ENCODE assay signal across 8 cellular contexts in genomic region chr9:133993635-133994253, GRCh38. TPM values are rescaled to one million over a fixed set of nuclear protein-coding genes. Genes with fewer than 3 reads are reported as not detected.
DNase-seq lines count a peak whose midpoint lies in the region; ATAC-seq and TF ChIP-seq lines count a peak whose summit lies in the region.

No MANE protein-coding gene starts in this region.

- H2BK15ac ChIP-seq in IMR-90 (ENCODE audit: low read depth, low read length) = no peak overlapping the region

- BruUV-seq in IMR-90 (replicated peaks; lab: Mats Ljungman, UMichigan) = no TSS peak

- H2AK5ac ChIP-seq in IMR-90 (ENCODE audit: low read depth, low read length) = peak overlapping the region; percentile 24; the same call in 1 of the 2 replicates

- H3K27me3 ChIP-seq in IMR-90 (ENCODE audit: control insufficient read depth, insufficient read depth, low read length) (peaks cover 4% of the 10 kb centered on the region; the same call in 1 of the 2 replicates), breast epithelium (no peaks in the 10 kb centered on the region), mucosa of stomach (ENCODE audit: control insufficient read depth, insufficient read depth, low read length) (peaks cover 4% of the 10 kb centered on the region)

- H3K14ac ChIP-seq in IMR-90 (replicated peaks; ENCODE audit: low read depth, low read length) = no peak overlapping the region

- H3K79me1 ChIP-seq in IMR-90 (ENCODE audit: low read depth in 1 of 2, low read length in 2 of 2) = peaks cover 0 to 34% of the 10 kb centered on the region in 2 experiments; a peak in 2 of 4 replicates

- H3K36me3 ChIP-seq in IMR-90 (ENCODE audit: control insufficient read depth, insufficient read depth, low read length) = no peaks in the 10 kb centered on the region
- H3K36me3 ChIP-seq in breast epithelium = no peaks in the 10 kb centered on the region
- no peaks in the 10 kb centered on the region for H3K36me3 ChIP-seq in mucosa of stomach (ENCODE audit: control insufficient read depth, insufficient read depth, low read length)

- H3K4me3 ChIP-seq in IMR-90 (ENCODE audit: insufficient read depth, low read depth, low read length) = peak overlapping the region; percentile 73; the same call in 1 of the 2 replicates
- H3K4me3 ChIP-seq in breast epithelium = peak overlapping the region; percentile 74 to 87 (median 76)
- no peak overlapping the region for H3K4me3 ChIP-seq in mucosa of stomach (ENCODE audit: low read length)

- H2BK20ac ChIP-seq in IMR-90 (ENCODE audit: low read depth, low read length) = no peak overlapping the region

- H4K8ac ChIP-seq in IMR-90 (ENCODE audit: low read depth in 2 of 2, low read length in 2 of 2) = no peak overlapping the region; a peak in 1 of 4 replicates

- peaks cover 30% of the 10 kb centered on the region for H4K20me1 ChIP-seq in IMR-90 (ENCODE audit: insufficient read depth, low read length)

- TF ChIP-seq CTCF in 22Rv1 (IDR thresholded peaks at IDR 0.05) (no peak), IMR-90 (conservative IDR thresholded peaks at IDR 0.05; ENCODE audit: low read depth, low read length) (no peak), breast epithelium (IDR thresholded peaks at IDR 0.05) (no peak)

- DNase-seq in IMR-90 (no peak), breast epithelium (ENCODE audit: low spot score in 2 of 2) (no peak), H4 (ENCODE audit: low spot score) (no peak), putamen (ENCODE audit: low spot score) (no peak)
- no peak for DNase-seq in effector CD8-positive, alpha-beta T cell (lab: John Stamatoyannopoulos, UW)

- intact Hi-C loops in IMR-90 (cut with micrococcal nuclease) = loop anchor here (1.0 to 5.0 kb wide), 3 partner anchors 200 to 586 kb away; no protein-coding TSS in a partner anchor
- intact Hi-C loops in breast epithelium (cut with DNase I; ENCODE audit: low total_unique reads) = no loop called here

- peaks cover 11% of the 10 kb centered on the region; the same call in 1 of the 2 replicates for H3K4me1 ChIP-seq in IMR-90 (ENCODE audit: control insufficient read depth, insufficient read depth, low read length)
- H3K4me1 ChIP-seq in breast epithelium = peaks cover 0 to 8% of the 10 kb centered on the region in 2 donors
- peaks cover 35% of the 10 kb centered on the region for H3K4me1 ChIP-seq in mucosa of stomach (ENCODE audit: control insufficient read depth, insufficient read depth, low read length)

- H2AFZ ChIP-seq in IMR-90 (replicated peaks; ENCODE audit: low read length, poor library complexity) = peak overlapping the region; percentile 96

- no peaks in the 10 kb centered on the region for H3K9me3 ChIP-seq in IMR-90 (ENCODE audit: control insufficient read depth, insufficient read depth, low read length)
- no peaks in the 10 kb centered on the region for H3K9me3 ChIP-seq in breast epithelium
- H3K9me3 ChIP-seq in mucosa of stomach (ENCODE audit: control insufficient read depth, low read length) = no peaks in the 10 kb centered on the region

- peaks cover 5% of the 10 kb centered on the region; the same call in 1 of the 2 replicates for H3K9me1 ChIP-seq in IMR-90 (ENCODE audit: insufficient read depth, low read length)

- peak overlapping the region; percentile 36; the same call in 1 of the 2 replicates for H3K4ac ChIP-seq in IMR-90 (ENCODE audit: low read depth, low read length)

- no peak overlapping the region for H2BK120ac ChIP-seq in IMR-90 (ENCODE audit: low read depth, low read length)

- TF ChIP-seq POLR2A in IMR-90 (IDR thresholded peaks at IDR 0.05; ENCODE audit: low read depth, low read length) = no peak
- no peak for TF ChIP-seq POLR2A in breast epithelium (IDR thresholded peaks at IDR 0.05)

- H3K23ac ChIP-seq in IMR-90 (ENCODE audit: low read depth, low read length) = no peak overlapping the region

- no peak overlapping the region for H3K18ac ChIP-seq in IMR-90 (ENCODE audit: low read depth, low read length)

- WGBS in IMR-90 (ENCODE audit: extremely low coverage in 2 of 2, insufficient read length in 1 of 2), 2 experiments = 61% methylated on average over 10 of the region's 16 CpGs; no CpG with 5 or more reads in 1 of the 2 experiments

- H3K56ac ChIP-seq in IMR-90 (ENCODE audit: extremely low read depth, insufficient read depth, low read length) = no peak overlapping the region

- no peak for TF ChIP-seq RAD21 in IMR-90 (IDR thresholded peaks at IDR 0.05; ENCODE audit: low read length)

- ATAC-seq in IMR-90 (ENCODE audit: low read depth) (no peak), HG03025 (IDR thresholded peaks at IDR 0.05; ENCODE audit: low FRiP score, unreplicated experiment) (no peak)

- POLR2A ChIA-PET in IMR-90 (lab: Charles Lee; ENCODE audit: unreplicated experiment) = interaction anchor here (1.2 kb wide), 1 partner anchor 212 kb away, joined by 3 read pairs; no protein-coding TSS in a partner anchor

- in situ Hi-C loops in IMR-90 (cut with MboI; ENCODE audit: low sequenced_read_pairs) = loop anchor here (5.0 to 10.0 kb wide), 2 partner anchors 206 to 459 kb away; partner anchors contain the start of gene ADAMTSL2

- no peak overlapping the region for H2BK5ac ChIP-seq in IMR-90 (ENCODE audit: low read depth, low read length, poor library complexity, severe bottlenecking)

- H2AK9ac ChIP-seq in IMR-90 (replicated peaks; ENCODE audit: low read depth, low read length, poor library complexity) = peak overlapping the region; percentile 100

- H3K4me2 ChIP-seq in IMR-90 (ENCODE audit: low read depth, low read length) = peak overlapping the region; percentile 90; the same call in 1 of the 2 replicates

- no peak overlapping the region for H4K5ac ChIP-seq in IMR-90 (ENCODE audit: low read depth, low read length)

- no peak overlapping the region for H4K91ac ChIP-seq in IMR-90 (ENCODE audit: insufficient read depth, low read depth, low read length)

- CTCF ChIA-PET in IMR-90 (lab: Yijun Ruan, JAX) = interaction anchor here (0.7 to 4.0 kb wide), 12 partner anchors 10 to 251 kb away, joined by 3 to 24 read pairs (median 4); no protein-coding TSS in a partner anchor

- no peak overlapping the region for H3K9ac ChIP-seq in IMR-90 (ENCODE audit: low read depth, low read length)
- H3K9ac ChIP-seq in mucosa of stomach (ENCODE audit: low read length) = peak overlapping the region; percentile 76

- dilution Hi-C loops in IMR-90 (cut with HindIII; ENCODE audit: low sequenced_read_pairs, unreplicated experiment) = no loop called here

- peak overlapping the region; percentile 84 for H3K27ac ChIP-seq in 22Rv1
- peak overlapping the region; percentile 24 for H3K27ac ChIP-seq in IMR-90 (ENCODE audit: insufficient read depth, low read length)
- peak overlapping the region in 1 of 2 donors; percentile 84 for H3K27ac ChIP-seq in breast epithelium

TF ChIP-seq in IMR-90, 13 proteins besides CTCF, POLR2A, EP300 and RAD21:
- TF ChIP-seq MAFK (IDR thresholded peaks at IDR 0.05; ENCODE audit: low read depth, low read length) (no peak), RFX5 (IDR thresholded peaks at IDR 0.05; ENCODE audit: low read depth, low read length) (no peak), FOS (IDR thresholded peaks at IDR 0.05; ENCODE audit: low read depth, low read length) (no peak), CHD1 (IDR thresholded peaks at IDR 0.05; ENCODE audit: low read depth, low read length) (no peak), NFE2L2 (IDR thresholded peaks at IDR 0.05; ENCODE audit: low read depth, low read length) (no peak), CEBPB (IDR thresholded peaks at IDR 0.05; ENCODE audit: low read depth, low read length) (no peak), MXI1 (IDR thresholded peaks at IDR 0.05; ENCODE audit: borderline replicate concordance, low read depth, low read length) (no peak), ELK1 (IDR thresholded peaks at IDR 0.05; ENCODE audit: borderline replicate concordance, low read depth, low read length) (no peak), SMC3 (IDR thresholded peaks at IDR 0.05; ENCODE audit: low read depth, low read length) (no peak), RCOR1 (IDR thresholded peaks at IDR 0.05; ENCODE audit: insufficient replicate concordance, low read length) (no peak), BHLHE40 (IDR thresholded peaks at IDR 0.05; ENCODE audit: low read depth, low read length) (no peak), MAZ (IDR thresholded peaks at IDR 0.05; ENCODE audit: borderline replicate concordance, low read depth, low read length) (no peak), USF2 (IDR thresholded peaks at IDR 0.05; ENCODE audit: low read depth, low read length) (no peak)

RNA-seq across cellular contexts. Expression of gene VAV2, which starts 1.6 kb away (rescaled TPM):
- total RNA-seq in IMR-90 (2012; rRNA removed) = 9.7 and 10.8 TPM in 2 replicates
- polyA plus RNA-seq in IMR-90 (2012; rRNA removed) = 13.4 and 13.5 TPM in 2 replicates
- polyA plus RNA-seq in IMR-90 (2012; cell fraction: cytosol; rRNA removed) = 8.4 and 11.8 TPM in 2 replicates
- 22.6 and 33.8 TPM in 2 replicates for polyA plus RNA-seq in IMR-90 (2012; cell fraction: nucleus; rRNA removed; ENCODE audit: low replicate concordance)
- 1 to 10 TPM; 5.3 to 9.5 (median 8.8) TPM for total RNA-seq in breast epithelium
- total RNA-seq in H4 (2014; rRNA removed; shearing (Covaris generic)) = 4.5 and 6.1 TPM in 2 replicates

RNA-seq across cellular contexts. Expression of gene BRD3OS, which starts 31.5 kb away (rescaled TPM):
- 15.3 and 15.8 TPM in 2 replicates for total RNA-seq in IMR-90 (2012; rRNA removed)
- 19.3 and 20.7 TPM in 2 replicates for polyA plus RNA-seq in IMR-90 (2012; rRNA removed)
- polyA plus RNA-seq in IMR-90 (2012; cell fraction: cytosol; rRNA removed) = 13.9 and 14.8 TPM in 2 replicates
- polyA plus RNA-seq in IMR-90 (2012; cell fraction: nucleus; rRNA removed; ENCODE audit: low replicate concordance) = 9.0 and 16.2 TPM in 2 replicates
- 10 to 100 TPM; 11.1 to 14.4 (median 11.4) TPM for total RNA-seq in breast epithelium
- 23.1 and 26.4 TPM in 2 replicates for total RNA-seq in H4 (2014; rRNA removed; shearing (Covaris generic))
